In the genomic region with DNA sequence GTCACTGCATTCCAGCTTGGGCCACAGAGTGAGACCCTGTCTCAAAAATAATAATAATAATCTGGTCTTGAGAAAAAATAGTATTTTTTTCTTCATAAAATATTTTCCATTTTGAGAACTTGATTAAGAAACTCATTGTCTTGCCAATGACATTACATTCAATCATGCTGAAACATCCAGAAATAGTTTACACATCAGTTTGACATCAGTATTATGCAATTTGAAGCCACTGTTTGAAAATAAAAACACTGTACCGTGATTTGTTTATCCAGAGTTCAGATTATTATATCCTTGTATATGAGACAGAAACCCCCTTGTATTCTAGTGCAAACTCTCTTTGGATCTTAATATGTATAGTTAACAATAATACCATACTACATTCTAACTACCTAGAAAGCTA, we compare ENCODE assay signal across 20 cellular contexts. TPM values are rescaled to one million over a fixed set of nuclear protein-coding genes. Genes with fewer than 3 reads are reported as not detected.
"Had no signal": no experiment of that assay in that cellular context is flagged by ENCODE, and none has a peak within 500 bp of the region (broad histone marks: within the 10 kb centered on the region; RNA-seq: fewer than 3 reads in every experiment).

No MANE protein-coding gene starts in this region.

- DNase-seq: activated B cell treated with CpG ODN at 0.5 μM for 24 hours; activated CD4-positive, alpha-beta T cell treated with anti-CD3 and anti-CD28 coated beads for 36 hours; activated CD4-positive, alpha-beta T cell treated with anti-CD3 and anti-CD28 coated beads, Interleukin-2, amount 50 U/mL, for 48 hours; activated CD8-positive, alpha-beta memory T cell treated with anti-CD3 and anti-CD28 coated beads, Interleukin-2, amount 50 U/mL, for 48 hours; activated naive CD4-positive, alpha-beta T cell treated with Interleukin-2 at 50 U/mL for 16 hours; activated naive CD8-positive, alpha-beta T cell treated with anti-CD3 and anti-CD28 coated beads for 36 hours; activated T-cell treated with anti-CD3 and anti-CD28 coated beads, Interleukin-2, amount 50 U/mL, for 4 hours; cortex of kidney; heart right ventricle; midbrain; natural killer cell; retina; stimulated activated CD4-positive, alpha-beta T cell treated with anti-CD3 and anti-CD28 coated beads, Interleukin-12 subunit alpha, Interleukin-12 subunit beta, amount 100 ng/mL, for 4 hours; stimulated activated CD4-positive, alpha-beta T cell treated with anti-CD3 and anti-CD28 coated beads, Interleukin-4, amount 100 ng/mL, for 4 hours; T1000 had no signal

- ATAC-seq: activated CD4-positive, alpha-beta T cell treated with anti-CD3 and anti-CD28 coated beads for 36 hours; activated T-cell treated with anti-CD3 and anti-CD28 coated beads, Interleukin-2, amount 50 U/mL, for 4 hours; heart right ventricle; natural killer cell had no signal

- H3K4me3 ChIP-seq: tibial nerve had no signal

- H3K4me1 ChIP-seq: breast epithelium had no signal

- H3K9me3 ChIP-seq: breast epithelium, heart right ventricle, tibial nerve had no signal

- H3K36me3 ChIP-seq: breast epithelium, tibial nerve had no signal

- H3K27me3 ChIP-seq: breast epithelium, heart right ventricle, tibial nerve had no signal

RNA-seq across cellular contexts. Expression of a gene that starts 6.9 kb away (rescaled TPM):
- total RNA-seq: activated B cell treated with CpG ODN at 0.5 μM for 24 hours; activated CD4-positive, alpha-beta T cell treated with anti-CD3 and anti-CD28 coated beads for 36 hours; activated CD8-positive, alpha-beta memory T cell treated with anti-CD3 and anti-CD28 coated beads for 36 hours; activated naive CD8-positive, alpha-beta T cell treated with anti-CD3 and anti-CD28 coated beads for 36 hours; epithelial cell of proximal tubule; natural killer cell; progenitor cell of endocrine pancreas had no signal

RNA-seq across cellular contexts. Expression of a gene that starts 56.3 kb away (rescaled TPM):
- total RNA-seq: activated CD4-positive, alpha-beta T cell treated with anti-CD3 and anti-CD28 coated beads for 36 hours; activated CD8-positive, alpha-beta memory T cell treated with anti-CD3 and anti-CD28 coated beads for 36 hours; activated naive CD8-positive, alpha-beta T cell treated with anti-CD3 and anti-CD28 coated beads for 36 hours; activated T-cell treated with anti-CD3 and anti-CD28 coated beads, Interleukin-2, amount 50 U/mL, for 4 hours; epithelial cell of proximal tubule; natural killer cell had no signal
